ENCODE assay signal across 11 cellular contexts in genomic region chr13:33554919-33555791, GRCh38.
DNase-seq lines count a peak whose midpoint lies in the region; ATAC-seq and TF ChIP-seq lines count a peak whose summit lies in the region.
"Had no signal": no experiment of that assay in that cellular context is flagged by ENCODE, and none has a peak within 500 bp of the region (broad histone marks: within the 10 kb centered on the region; RNA-seq: fewer than 3 reads in every experiment).

No MANE protein-coding gene starts in this region.

- TF ChIP-seq POLR2A in heart left ventricle (IDR thresholded peaks at IDR 0.05) (no peak), erythroblast (IDR thresholded peaks at IDR 0.05; ENCODE audit: low read length) (no peak)

- H3K27me3 Mint-ChIP-seq in mesothelial cell of epicardium (ENCODE audit: low read depth) = no peaks in the 10 kb centered on the region

- no peaks in the 10 kb centered on the region for H3K4me1 Mint-ChIP-seq in mesothelial cell of epicardium

- H3K36me3 Mint-ChIP-seq in mesothelial cell of epicardium = no peaks in the 10 kb centered on the region

- H3K4me3 ChIP-seq in heart left ventricle = no peak overlapping the region

- DNase-seq in heart left ventricle (no peak), NCI-H1694 treated with DMSO at 0.1 percent for 48 hours (lab: John Stamatoyannopoulos, UW) (no peak), NCI-H524 treated with DMSO at 0.1 percent for 48 hours (lab: John Stamatoyannopoulos, UW) (no peak), erythroblast (lab: John Stamatoyannopoulos, UW) (no peak), mesothelial cell of epicardium (ENCODE audit: low spot score in 2 of 2, unreplicated experiment in 2 of 2) (no peak)
- DNase-seq: KBM-7, SHP77 had no signal

- no peak overlapping the region for H3K4me3 Mint-ChIP-seq in mesothelial cell of epicardium

- no peaks in the 10 kb centered on the region for H3K9me3 ChIP-seq in heart left ventricle

- H3K9me3 Mint-ChIP-seq in mesothelial cell of epicardium = peaks cover 8% of the 10 kb centered on the region

- H3K27me3 ChIP-seq in heart left ventricle = no peaks in the 10 kb centered on the region

- H3K36me3 ChIP-seq in heart left ventricle = no peaks in the 10 kb centered on the region

- ATAC-seq in GM18499 (IDR thresholded peaks at IDR 0.05; ENCODE audit: insufficient read depth, unreplicated experiment) = peak; percentile 56
- ATAC-seq in GM21381 (IDR thresholded peaks at IDR 0.05; ENCODE audit: unreplicated experiment) = peak; percentile 88
- peak; percentile 72 for ATAC-seq in HG03139 (IDR thresholded peaks at IDR 0.05; ENCODE audit: unreplicated experiment)
- ATAC-seq in heart left ventricle = peak in 3 of 4 donors; percentile 20 to 45 (median 24)

- TF ChIP-seq CTCF in heart left ventricle (IDR thresholded peaks at IDR 0.05) (no peak), mesothelial cell of epicardium (IDR thresholded peaks at IDR 0.05; ENCODE audit: unreplicated experiment) (no peak)

- H3K4me1 ChIP-seq in heart left ventricle = peaks cover 0 to 12% (median under 1%) of the 10 kb centered on the region in 12 donors
- H3K4me1 ChIP-seq: parathyroid adenoma had no signal

- peak overlapping the region in 6 of 12 donors; percentile 7 to 43 (median 30) for H3K27ac ChIP-seq in heart left ventricle
- H3K27ac ChIP-seq: parathyroid adenoma had no signal

- no peak overlapping the region for H3K27ac Mint-ChIP-seq in mesothelial cell of epicardium

- 52 to 60% (median 54%) methylated on average over 3 of the region's 3 CpGs for WGBS in heart left ventricle, 4 donors

- intact Hi-C loops in heart left ventricle (cut with DNase I) = loop anchor here in 1 of 10 donors (5.0 kb wide), 1 partner anchor 62 kb away; no protein-coding TSS in a partner anchor

Comparison
In these comparisons a context has a peak if more than half of its experiments do, and no peak if none do; other contexts are left out.
1. ATAC-seq: peak in every context shown above with its lines; median percentile 88 in GM21381; 72 in HG03139; 56 in GM18499; 24 in heart left ventricle.